1 cellular context compared by ENCODE assay signal in genomic region chr16:3022208-3022696, GRCh38.
TF ChIP-seq lines count a peak whose summit lies in the region.

No MANE protein-coding gene starts in this region.

TF ChIP-seq in H1, 55 proteins besides CTCF, POLR2A, EP300 and RAD21:
- TF ChIP-seq BRCA1 (IDR thresholded peaks at IDR 0.05; ENCODE audit: low read depth, low read length), result no peak
- TF ChIP-seq TBP (IDR thresholded peaks at IDR 0.05; ENCODE audit: low read depth, low read length), result peak; percentile 32; the same call in 1 of the 2 replicates
- TF ChIP-seq RFX5 (IDR thresholded peaks at IDR 0.05; ENCODE audit: borderline replicate concordance, low read depth, low read length), result no peak
- TF ChIP-seq EGR1 (IDR thresholded peaks at IDR 0.05; ENCODE audit: borderline replicate concordance, low read depth, low read length), result peak; percentile 89
- 0 out of 4 replicates have a peak, but pooled peaks of 1 of the 2 experiments have one; percentile 14 for TF ChIP-seq SIN3A (conservative IDR thresholded peaks at IDR 0.05 in 1 of 2, IDR thresholded peaks at IDR 0.05 in 1 of 2; ENCODE audit: low read depth in 1 of 2, low read length in 2 of 2)
- TF ChIP-seq JUN (IDR thresholded peaks at IDR 0.05; ENCODE audit: low read depth, low read length), result peak; percentile 78; the same call in 1 of the 2 replicates
- no peak for TF ChIP-seq ZNF274 (IDR thresholded peaks at IDR 0.05; ENCODE audit: borderline replicate concordance, extremely low read depth, low read length)
- no peak for TF ChIP-seq SAP30 (IDR thresholded peaks at IDR 0.05; ENCODE audit: insufficient read depth, insufficient replicate concordance, low read length)
- peak; percentile 56 for TF ChIP-seq TAF7 (optimal IDR thresholded peaks at IDR 0.05; ENCODE audit: borderline replicate concordance, low read depth, low read length)
- peak; percentile 98 for TF ChIP-seq JUND (IDR thresholded peaks at IDR 0.05; ENCODE audit: low read length)
- peak; percentile 70; the same call in 1 of the 2 replicates for TF ChIP-seq TEAD4 (IDR thresholded peaks at IDR 0.05; ENCODE audit: low read depth, low read length)
- TF ChIP-seq ATF3 (IDR thresholded peaks at IDR 0.05; ENCODE audit: insufficient read depth, low read depth, low read length), result peak; percentile 61
- peak; percentile 67 for TF ChIP-seq TAF1 (IDR thresholded peaks at IDR 0.05; ENCODE audit: low read depth, low read length)
